In the genomic region with DNA sequence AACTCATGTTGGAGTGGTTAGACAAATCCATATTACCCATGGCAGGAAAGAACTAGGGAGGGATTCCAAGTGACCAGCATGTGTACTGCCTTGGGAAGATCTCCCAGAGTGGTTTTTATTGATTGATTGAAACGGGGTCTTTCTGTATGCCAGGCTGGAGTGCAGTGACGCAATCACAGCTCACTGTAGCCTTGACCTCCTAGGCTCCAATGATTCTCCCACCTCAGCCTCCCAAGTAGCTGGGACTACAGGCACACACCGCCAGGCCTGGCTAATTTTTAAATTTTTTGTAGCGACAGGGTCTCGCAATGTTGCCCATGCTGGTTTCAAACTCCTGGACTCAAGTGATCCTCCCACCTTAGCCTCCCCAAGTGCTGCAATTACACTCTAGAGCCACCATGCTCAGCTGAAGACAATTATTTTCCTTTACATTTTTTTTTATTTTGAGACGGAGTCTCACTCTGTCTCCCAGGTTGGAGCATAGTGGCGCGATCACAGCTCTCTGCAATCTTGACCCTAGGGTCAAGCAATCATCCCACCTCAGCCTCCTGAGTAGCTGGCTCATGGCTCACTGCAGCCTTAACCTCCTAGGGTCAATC, we compare ENCODE assay signal across 1 cellular context.
A peak's percentile ranks its signal among the peaks of the same experiment; 100 is the strongest.
TF ChIP-seq lines count a peak whose summit lies in the region.

No MANE protein-coding gene starts in this region.

TF ChIP-seq in HepG2, 621 proteins besides CTCF, POLR2A, EP300 and RAD21 (continued from another document and continues in another):
- 0 out of 2 replicates have a peak, but pooled peaks have one; percentile 18 for TF ChIP-seq ZNF777 (CRISPR knock-in tag; IDR thresholded peaks at IDR 0.05)
- TF ChIP-seq GATAD2A (CRISPR knock-in tag; IDR thresholded peaks at IDR 0.05): peak; percentile 90
- no peak for TF ChIP-seq ARNT (IDR thresholded peaks at IDR 0.05)
- TF ChIP-seq ZNF556 (CRISPR knock-in tag; IDR thresholded peaks at IDR 0.05; ENCODE audit: borderline replicate concordance): no peak
- TF ChIP-seq, protein P1, sequence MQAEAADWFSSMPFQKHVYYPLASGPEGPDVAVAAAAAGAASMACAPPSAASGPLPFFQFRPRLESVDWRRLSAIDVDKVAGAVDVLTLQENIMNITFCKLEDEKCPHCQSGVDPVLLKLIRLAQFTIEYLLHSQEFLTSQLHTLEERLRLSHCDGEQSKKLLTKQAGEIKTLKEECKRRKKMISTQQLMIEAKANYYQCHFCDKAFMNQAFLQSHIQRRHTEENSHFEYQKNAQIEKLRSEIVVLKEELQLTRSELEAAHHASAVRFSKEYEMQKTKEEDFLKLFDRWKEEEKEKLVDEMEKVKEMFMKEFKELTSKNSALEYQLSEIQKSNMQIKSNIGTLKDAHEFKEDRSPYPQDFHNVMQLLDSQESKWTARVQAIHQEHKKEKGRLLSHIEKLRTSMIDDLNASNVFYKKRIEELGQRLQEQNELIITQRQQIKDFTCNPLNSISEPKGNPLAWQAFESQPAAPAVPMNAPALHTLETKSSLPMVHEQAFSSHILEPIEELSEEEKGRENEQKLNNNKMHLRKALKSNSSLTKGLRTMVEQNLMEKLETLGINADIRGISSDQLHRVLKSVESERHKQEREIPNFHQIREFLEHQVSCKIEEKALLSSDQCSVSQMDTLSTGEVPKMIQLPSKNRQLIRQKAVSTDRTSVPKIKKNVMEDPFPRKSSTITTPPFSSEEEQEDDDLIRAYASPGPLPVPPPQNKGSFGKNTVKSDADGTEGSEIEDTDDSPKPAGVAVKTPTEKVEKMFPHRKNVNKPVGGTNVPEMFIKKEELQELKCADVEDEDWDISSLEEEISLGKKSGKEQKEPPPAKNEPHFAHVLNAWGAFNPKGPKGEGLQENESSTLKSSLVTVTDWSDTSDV (CRISPR knock-in tag; IDR thresholded peaks at IDR 0.05): no peak
- TF ChIP-seq, protein P2, sequence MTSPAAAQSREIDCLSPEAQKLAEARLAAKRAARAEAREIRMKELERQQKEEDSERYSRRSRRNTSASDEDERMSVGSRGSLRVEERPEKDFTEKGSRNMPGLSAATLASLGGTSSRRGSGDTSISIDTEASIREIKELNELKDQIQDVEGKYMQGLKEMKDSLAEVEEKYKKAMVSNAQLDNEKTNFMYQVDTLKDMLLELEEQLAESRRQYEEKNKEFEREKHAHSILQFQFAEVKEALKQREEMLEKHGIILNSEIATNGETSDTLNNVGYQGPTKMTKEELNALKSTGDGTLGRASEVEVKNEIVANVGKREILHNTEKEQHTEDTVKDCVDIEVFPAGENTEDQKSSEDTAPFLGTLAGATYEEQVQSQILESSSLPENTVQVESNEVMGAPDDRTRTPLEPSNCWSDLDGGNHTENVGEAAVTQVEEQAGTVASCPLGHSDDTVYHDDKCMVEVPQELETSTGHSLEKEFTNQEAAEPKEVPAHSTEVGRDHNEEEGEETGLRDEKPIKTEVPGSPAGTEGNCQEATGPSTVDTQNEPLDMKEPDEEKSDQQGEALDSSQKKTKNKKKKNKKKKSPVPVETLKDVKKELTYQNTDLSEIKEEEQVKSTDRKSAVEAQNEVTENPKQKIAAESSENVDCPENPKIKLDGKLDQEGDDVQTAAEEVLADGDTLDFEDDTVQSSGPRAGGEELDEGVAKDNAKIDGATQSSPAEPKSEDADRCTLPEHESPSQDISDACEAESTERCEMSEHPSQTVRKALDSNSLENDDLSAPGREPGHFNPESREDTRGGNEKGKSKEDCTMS (CRISPR knock-in tag; conservative IDR thresholded peaks at IDR 0.05): no peak
- TF ChIP-seq, protein P3, sequence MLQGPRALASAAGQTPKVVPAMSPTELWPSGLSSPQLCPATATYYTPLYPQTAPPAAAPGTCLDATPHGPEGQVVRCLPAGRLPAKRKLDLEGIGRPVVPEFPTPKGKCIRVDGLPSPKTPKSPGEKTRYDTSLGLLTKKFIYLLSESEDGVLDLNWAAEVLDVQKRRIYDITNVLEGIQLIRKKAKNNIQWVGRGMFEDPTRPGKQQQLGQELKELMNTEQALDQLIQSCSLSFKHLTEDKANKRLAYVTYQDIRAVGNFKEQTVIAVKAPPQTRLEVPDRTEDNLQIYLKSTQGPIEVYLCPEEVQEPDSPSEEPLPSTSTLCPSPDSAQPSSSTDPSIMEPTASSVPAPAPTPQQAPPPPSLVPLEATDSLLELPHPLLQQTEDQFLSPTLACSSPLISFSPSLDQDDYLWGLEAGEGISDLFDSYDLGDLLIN (CRISPR knock-in tag; IDR thresholded peaks at IDR 0.05; ENCODE audit: borderline replicate concordance): no peak
- TF ChIP-seq, protein P4, sequence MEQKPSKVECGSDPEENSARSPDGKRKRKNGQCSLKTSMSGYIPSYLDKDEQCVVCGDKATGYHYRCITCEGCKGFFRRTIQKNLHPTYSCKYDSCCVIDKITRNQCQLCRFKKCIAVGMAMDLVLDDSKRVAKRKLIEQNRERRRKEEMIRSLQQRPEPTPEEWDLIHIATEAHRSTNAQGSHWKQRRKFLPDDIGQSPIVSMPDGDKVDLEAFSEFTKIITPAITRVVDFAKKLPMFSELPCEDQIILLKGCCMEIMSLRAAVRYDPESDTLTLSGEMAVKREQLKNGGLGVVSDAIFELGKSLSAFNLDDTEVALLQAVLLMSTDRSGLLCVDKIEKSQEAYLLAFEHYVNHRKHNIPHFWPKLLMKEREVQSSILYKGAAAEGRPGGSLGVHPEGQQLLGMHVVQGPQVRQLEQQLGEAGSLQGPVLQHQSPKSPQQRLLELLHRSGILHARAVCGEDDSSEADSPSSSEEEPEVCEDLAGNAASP (CRISPR knock-in tag; IDR thresholded peaks at IDR 0.05; ENCODE audit: borderline replicate concordance): peak; percentile 14; the same call in 1 of the 2 replicates
- peak; percentile 88 for TF ChIP-seq CEBPB (IDR thresholded peaks at IDR 0.05; ENCODE audit: borderline replicate concordance, low read depth, low read length)
- TF ChIP-seq WIZ (CRISPR knock-in tag; IDR thresholded peaks at IDR 0.05): no peak
- TF ChIP-seq RCOR2 (CRISPR knock-in tag; IDR thresholded peaks at IDR 0.05): no peak
- no peak for TF ChIP-seq ZNF652 (CRISPR knock-in tag; IDR thresholded peaks at IDR 0.05; ENCODE audit: borderline replicate concordance, low read depth)
- TF ChIP-seq ZSCAN12 (CRISPR knock-in tag; IDR thresholded peaks at IDR 0.05): no peak
- no peak for TF ChIP-seq YEATS2 (CRISPR knock-in tag; IDR thresholded peaks at IDR 0.05; ENCODE audit: borderline replicate concordance)
- no peak for TF ChIP-seq ZNF577 (CRISPR knock-in tag; IDR thresholded peaks at IDR 0.05; ENCODE audit: borderline replicate concordance, low read depth)
- TF ChIP-seq PITX1 (CRISPR knock-in tag; IDR thresholded peaks at IDR 0.05): no peak
- no peak for TF ChIP-seq NPAS2 (CRISPR knock-in tag; IDR thresholded peaks at IDR 0.05; ENCODE audit: borderline replicate concordance)
- no peak for TF ChIP-seq FOXK2 (IDR thresholded peaks at IDR 0.05)
- TF ChIP-seq, protein P5, sequence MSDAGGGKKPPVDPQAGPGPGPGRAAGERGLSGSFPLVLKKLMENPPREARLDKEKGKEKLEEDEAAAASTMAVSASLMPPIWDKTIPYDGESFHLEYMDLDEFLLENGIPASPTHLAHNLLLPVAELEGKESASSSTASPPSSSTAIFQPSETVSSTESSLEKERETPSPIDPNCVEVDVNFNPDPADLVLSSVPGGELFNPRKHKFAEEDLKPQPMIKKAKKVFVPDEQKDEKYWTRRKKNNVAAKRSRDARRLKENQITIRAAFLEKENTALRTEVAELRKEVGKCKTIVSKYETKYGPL (CRISPR knock-in tag; IDR thresholded peaks at IDR 0.05): no peak
- no peak for TF ChIP-seq TBX2 (CRISPR knock-in tag; IDR thresholded peaks at IDR 0.05; ENCODE audit: borderline replicate concordance)
- TF ChIP-seq, protein P6, sequence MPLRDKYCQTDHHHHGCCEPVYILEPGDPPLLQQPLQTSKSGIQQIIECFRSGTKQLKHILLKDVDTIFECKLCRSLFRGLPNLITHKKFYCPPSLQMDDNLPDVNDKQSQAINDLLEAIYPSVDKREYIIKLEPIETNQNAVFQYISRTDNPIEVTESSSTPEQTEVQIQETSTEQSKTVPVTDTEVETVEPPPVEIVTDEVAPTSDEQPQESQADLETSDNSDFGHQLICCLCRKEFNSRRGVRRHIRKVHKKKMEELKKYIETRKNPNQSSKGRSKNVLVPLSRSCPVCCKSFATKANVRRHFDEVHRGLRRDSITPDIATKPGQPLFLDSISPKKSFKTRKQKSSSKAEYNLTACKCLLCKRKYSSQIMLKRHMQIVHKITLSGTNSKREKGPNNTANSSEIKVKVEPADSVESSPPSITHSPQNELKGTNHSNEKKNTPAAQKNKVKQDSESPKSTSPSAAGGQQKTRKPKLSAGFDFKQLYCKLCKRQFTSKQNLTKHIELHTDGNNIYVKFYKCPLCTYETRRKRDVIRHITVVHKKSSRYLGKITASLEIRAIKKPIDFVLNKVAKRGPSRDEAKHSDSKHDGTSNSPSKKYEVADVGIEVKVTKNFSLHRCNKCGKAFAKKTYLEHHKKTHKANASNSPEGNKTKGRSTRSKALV (CRISPR knock-in tag; IDR thresholded peaks at IDR 0.05): no peak
- TF ChIP-seq SIN3A (IDR thresholded peaks at IDR 0.05; ENCODE audit: borderline replicate concordance, low read depth, low read length): no peak
- TF ChIP-seq, protein P7, sequence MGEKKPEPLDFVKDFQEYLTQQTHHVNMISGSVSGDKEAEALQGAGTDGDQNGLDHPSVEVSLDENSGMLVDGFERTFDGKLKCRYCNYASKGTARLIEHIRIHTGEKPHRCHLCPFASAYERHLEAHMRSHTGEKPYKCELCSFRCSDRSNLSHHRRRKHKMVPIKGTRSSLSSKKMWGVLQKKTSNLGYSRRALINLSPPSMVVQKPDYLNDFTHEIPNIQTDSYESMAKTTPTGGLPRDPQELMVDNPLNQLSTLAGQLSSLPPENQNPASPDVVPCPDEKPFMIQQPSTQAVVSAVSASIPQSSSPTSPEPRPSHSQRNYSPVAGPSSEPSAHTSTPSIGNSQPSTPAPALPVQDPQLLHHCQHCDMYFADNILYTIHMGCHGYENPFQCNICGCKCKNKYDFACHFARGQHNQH (CRISPR knock-in tag; IDR thresholded peaks at IDR 0.05): no peak; the same call in 1 of the 2 replicates
- no peak for TF ChIP-seq MIXL1 (CRISPR knock-in tag; IDR thresholded peaks at IDR 0.05)
- TF ChIP-seq MED1 (CRISPR knock-in tag; IDR thresholded peaks at IDR 0.05): peak; percentile 27; the same call in 1 of the 2 replicates
- TF ChIP-seq ZNF7 (CRISPR knock-in tag; IDR thresholded peaks at IDR 0.05): peak; percentile 5; the same call in 1 of the 2 replicates
- no peak for TF ChIP-seq JARID2 (CRISPR knock-in tag; IDR thresholded peaks at IDR 0.05; ENCODE audit: insufficient replicate concordance)
- peak; percentile 26; the same call in 1 of the 2 replicates for TF ChIP-seq FOXA3 (CRISPR knock-in tag; IDR thresholded peaks at IDR 0.05)
- no peak for TF ChIP-seq SMYD3 (CRISPR knock-in tag; IDR thresholded peaks at IDR 0.05)
- no peak for TF ChIP-seq NCOA1 (CRISPR knock-in tag; IDR thresholded peaks at IDR 0.05)
- no peak for TF ChIP-seq SOX6 (IDR thresholded peaks at IDR 0.05)
- TF ChIP-seq SOX6 (CRISPR knock-in tag; IDR thresholded peaks at IDR 0.05): peak; percentile 39; the same call in 1 of the 2 replicates
- no peak for TF ChIP-seq TAF15 (IDR thresholded peaks at IDR 0.05; ENCODE audit: low read depth, low read length, poor library complexity, severe bottlenecking)
- TF ChIP-seq KMT2B (CRISPR knock-in tag; IDR thresholded peaks at IDR 0.05): no peak
- no peak for TF ChIP-seq ADNP (CRISPR knock-in tag; IDR thresholded peaks at IDR 0.05)
- TF ChIP-seq HNF4G (IDR thresholded peaks at IDR 0.05; ENCODE audit: borderline replicate concordance, low read depth, low read length): peak; percentile 18; the same call in 1 of the 2 replicates
- no peak for TF ChIP-seq HNF4G (CRISPR knock-in tag; IDR thresholded peaks at IDR 0.05; ENCODE audit: borderline replicate concordance, low read depth)
- TF ChIP-seq POLR2AphosphoS5 (IDR thresholded peaks at IDR 0.05; ENCODE audit: low read depth, low read length): no peak
- TF ChIP-seq PHF20 (CRISPR knock-in tag; IDR thresholded peaks at IDR 0.05): 0 out of 2 replicates have a peak, but pooled peaks have one; percentile 21
- TF ChIP-seq FOXP1 (IDR thresholded peaks at IDR 0.05): no peak
- no peak for TF ChIP-seq FOXP1 (CRISPR knock-in tag; IDR thresholded peaks at IDR 0.05)
- TF ChIP-seq, protein P8, sequence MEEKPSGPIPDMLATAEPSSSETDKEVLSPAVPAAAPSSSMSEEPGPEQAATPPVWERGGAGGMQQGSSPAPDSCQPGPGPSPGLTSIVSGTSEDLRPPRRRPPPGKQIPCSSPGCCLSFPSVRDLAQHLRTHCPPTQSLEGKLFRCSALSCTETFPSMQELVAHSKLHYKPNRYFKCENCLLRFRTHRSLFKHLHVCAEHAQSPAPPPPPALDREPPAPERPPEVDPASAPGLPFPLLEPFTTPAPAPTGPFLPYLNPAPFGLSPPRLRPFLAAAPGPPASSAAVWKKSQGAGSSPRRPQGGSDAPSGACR (CRISPR knock-in tag; IDR thresholded peaks at IDR 0.05): no peak
- no peak for TF ChIP-seq U2AF1 (optimal IDR thresholded peaks at IDR 0.05; ENCODE audit: low read depth, low read length)
- TF ChIP-seq ZFP62 (CRISPR knock-in tag; IDR thresholded peaks at IDR 0.05): no peak
- TF ChIP-seq, protein P9, sequence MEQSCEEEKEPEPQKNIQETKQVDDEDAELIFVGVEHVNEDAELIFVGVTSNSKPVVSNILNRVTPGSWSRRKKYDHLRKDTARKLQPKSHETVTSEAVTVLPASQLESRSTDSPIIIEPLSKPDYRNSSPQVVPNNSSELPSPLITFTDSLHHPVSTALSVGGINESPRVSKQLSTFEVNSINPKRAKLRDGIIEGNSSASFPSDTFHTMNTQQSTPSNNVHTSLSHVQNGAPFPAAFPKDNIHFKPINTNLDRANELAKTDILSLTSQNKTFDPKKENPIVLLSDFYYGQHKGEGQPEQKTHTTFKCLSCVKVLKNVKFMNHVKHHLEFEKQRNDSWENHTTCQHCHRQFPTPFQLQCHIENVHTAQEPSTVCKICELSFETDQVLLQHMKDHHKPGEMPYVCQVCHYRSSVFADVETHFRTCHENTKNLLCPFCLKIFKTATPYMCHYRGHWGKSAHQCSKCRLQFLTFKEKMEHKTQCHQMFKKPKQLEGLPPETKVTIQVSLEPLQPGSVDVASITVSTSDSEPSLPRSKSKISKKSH (CRISPR knock-in tag; IDR thresholded peaks at IDR 0.05; ENCODE audit: borderline replicate concordance): no peak
- TF ChIP-seq ZNF3 (CRISPR knock-in tag; IDR thresholded peaks at IDR 0.05): peak; percentile 65; the same call in 1 of the 2 replicates
- TF ChIP-seq RXRA (CRISPR knock-in tag; IDR thresholded peaks at IDR 0.05): no peak; the same call in 1 of the 2 replicates
- TF ChIP-seq DNMT3B (CRISPR knock-in tag; conservative IDR thresholded peaks at IDR 0.05): no peak
- TF ChIP-seq, protein P10, sequence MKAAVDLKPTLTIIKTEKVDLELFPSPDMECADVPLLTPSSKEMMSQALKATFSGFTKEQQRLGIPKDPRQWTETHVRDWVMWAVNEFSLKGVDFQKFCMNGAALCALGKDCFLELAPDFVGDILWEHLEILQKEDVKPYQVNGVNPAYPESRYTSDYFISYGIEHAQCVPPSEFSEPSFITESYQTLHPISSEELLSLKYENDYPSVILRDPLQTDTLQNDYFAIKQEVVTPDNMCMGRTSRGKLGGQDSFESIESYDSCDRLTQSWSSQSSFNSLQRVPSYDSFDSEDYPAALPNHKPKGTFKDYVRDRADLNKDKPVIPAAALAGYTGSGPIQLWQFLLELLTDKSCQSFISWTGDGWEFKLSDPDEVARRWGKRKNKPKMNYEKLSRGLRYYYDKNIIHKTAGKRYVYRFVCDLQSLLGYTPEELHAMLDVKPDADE (CRISPR knock-in tag; IDR thresholded peaks at IDR 0.05): no peak
- peak in 1 of 2 experiments; percentile 31; a peak in 1 of 4 replicates for TF ChIP-seq KLF16 (CRISPR knock-in tag; IDR thresholded peaks at IDR 0.05)
- no peak for TF ChIP-seq SSRP1 (CRISPR knock-in tag; IDR thresholded peaks at IDR 0.05)
- TF ChIP-seq ZNF441 (CRISPR knock-in tag; IDR thresholded peaks at IDR 0.05; ENCODE audit: borderline replicate concordance): no peak
- TF ChIP-seq HNF4A (CRISPR knock-in tag; IDR thresholded peaks at IDR 0.05): peak; percentile 43; the same call in 1 of the 2 replicates
